Comparison of ENCODE assay signal across 17 cellular contexts in the genomic region with DNA sequence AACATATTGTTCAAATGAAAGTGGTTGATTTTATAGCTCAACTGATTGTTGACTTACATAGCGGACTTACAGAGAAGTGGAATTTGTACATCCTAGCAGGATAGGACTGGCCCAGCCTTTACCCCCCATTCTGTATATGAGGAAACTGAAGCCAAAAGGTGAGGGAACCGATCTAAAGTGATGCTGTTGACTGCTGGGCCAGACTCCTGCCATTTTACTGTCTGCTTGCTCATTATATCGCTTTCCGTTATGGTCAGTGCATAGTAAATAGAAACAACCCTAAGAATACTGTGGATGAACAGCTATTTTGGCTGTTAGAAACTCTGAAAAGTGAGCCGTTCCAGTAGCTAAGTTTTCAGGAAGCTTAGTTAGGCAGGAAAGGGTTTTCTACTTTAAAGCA. TPM values are rescaled to one million over a fixed set of nuclear protein-coding genes. Genes with fewer than 3 reads are reported as not detected.
DNase-seq lines count a peak whose midpoint lies in the region; ATAC-seq and TF ChIP-seq lines count a peak whose summit lies in the region.
"Had no signal": no experiment of that assay in that cellular context is flagged by ENCODE, and none has a peak within 500 bp of the region (broad histone marks: within the 10 kb centered on the region; RNA-seq: fewer than 3 reads in every experiment).

No MANE protein-coding gene starts in this region.

- peaks cover 88% of the 10 kb centered on the region for H3K4me1 Mint-ChIP-seq in activated naive CD4-positive, alpha-beta T cell treated with anti-CD3 and anti-CD28 coated beads, Interleukin-2, amount 50 U/mL, for 24 hours
- peaks cover 38 to 60% of the 10 kb centered on the region in 2 donors for H3K4me1 Mint-ChIP-seq in effector memory CD8-positive, alpha-beta T cell (ENCODE audit: low read depth in 2 of 2)

- H3K4me1 ChIP-seq in thyroid gland, result peaks cover 27 to 36% of the 10 kb centered on the region in 2 donors

- peak overlapping the region; percentile 72 for H3K27ac ChIP-seq in SK-N-MC
- peak overlapping the region; percentile 49 to 88 (median 82) for H3K27ac ChIP-seq in thyroid gland
- H3K27ac ChIP-seq: brain microvascular endothelial cell, WERI-Rb-1 had no signal

- 82 to 92% methylated on average over 5 of the region's 5 CpGs for WGBS in thyroid gland, 2 donors

- H3K9me3 ChIP-seq in SK-N-MC (ENCODE audit: low read depth, low read length) (no peaks in the 10 kb centered on the region), thyroid gland (no peaks in the 10 kb centered on the region)

- no peaks in the 10 kb centered on the region for H3K27me3 ChIP-seq in thyroid gland
- H3K27me3 ChIP-seq: brain microvascular endothelial cell had no signal

- intact Hi-C loops in thyroid gland (cut with DNase I), result no loop called here

- in situ Hi-C loops in GM13976 (cut with MboI; ENCODE audit: low sequenced_read_pairs, unreplicated experiment), result no loop called here

- no peak for ATAC-seq in effector memory CD8-positive, alpha-beta T cell (replicated peaks)
- ATAC-seq: SK-N-SH treated with all-trans-retinoic acid at 6 μM for 48 hours had no signal

- H3K9me3 Mint-ChIP-seq in activated naive CD4-positive, alpha-beta T cell treated with anti-CD3 and anti-CD28 coated beads, Interleukin-2, amount 50 U/mL, for 24 hours, result no peaks in the 10 kb centered on the region
- no peaks in the 10 kb centered on the region for H3K9me3 Mint-ChIP-seq in effector memory CD8-positive, alpha-beta T cell

- TF ChIP-seq CTCF in thyroid gland (IDR thresholded peaks at IDR 0.05) (no peak), GM13976 (IDR thresholded peaks at IDR 0.05; ENCODE audit: borderline replicate concordance, control extremely low read depth, extremely low read depth, insufficient read depth, missing control alignments) (no peak)

- peak overlapping the region; percentile 38 for H3K9ac ChIP-seq in SK-N-MC (ENCODE audit: insufficient read length)

- DNase-seq in activated naive CD4-positive, alpha-beta T cell treated with anti-CD3 and anti-CD28 coated beads, Interleukin-2, amount 50 U/mL, for 16 hours, result no peak
- DNase-seq in SK-N-MC (ENCODE audit: low read depth, low spot score) (no peak), thyroid gland (no peak), activated gamma-delta T cell (lab: John Stamatoyannopoulos, UW) (no peak), GM13976 (ENCODE audit: low spot score) (no peak), erythroblast (lab: John Stamatoyannopoulos, UW) (no peak)
- DNase-seq in effector memory CD8-positive, alpha-beta T cell, result no peak
- DNase-seq: brain microvascular endothelial cell; DMS53; effector CD8-positive, alpha-beta T cell; foreskin fibroblast; NCI-H1105 treated with DMSO at 0.1 percent for 48 hours; NCI-H2227 treated with DMSO at 0.1 percent for 48 hours; occipital lobe; WERI-Rb-1 had no signal

- peak overlapping the region; percentile 98 for H3K27ac Mint-ChIP-seq in activated naive CD4-positive, alpha-beta T cell treated with anti-CD3 and anti-CD28 coated beads, Interleukin-2, amount 50 U/mL, for 24 hours
- H3K27ac Mint-ChIP-seq in effector memory CD8-positive, alpha-beta T cell, result peak overlapping the region; percentile 95 to 97

- H3K27me3 Mint-ChIP-seq in activated naive CD4-positive, alpha-beta T cell treated with anti-CD3 and anti-CD28 coated beads, Interleukin-2, amount 50 U/mL, for 24 hours, result no peaks in the 10 kb centered on the region
- no peaks in the 10 kb centered on the region for H3K27me3 Mint-ChIP-seq in effector memory CD8-positive, alpha-beta T cell

- H3K4me3 ChIP-seq in SK-N-MC (no peak overlapping the region), thyroid gland (replicated peaks in 1 of 3) (no peak overlapping the region)

- no peak for TF ChIP-seq POLR2A in thyroid gland (IDR thresholded peaks at IDR 0.05)
- no peak for TF ChIP-seq POLR2A in erythroblast (IDR thresholded peaks at IDR 0.05; ENCODE audit: low read length)

- H3K36me3 ChIP-seq in SK-N-MC (ENCODE audit: insufficient read depth, low read length), result peaks cover 3% of the 10 kb centered on the region; the same call in 1 of the 2 replicates
- no peaks in the 10 kb centered on the region for H3K36me3 ChIP-seq in thyroid gland
- H3K36me3 ChIP-seq: brain microvascular endothelial cell, WERI-Rb-1 had no signal

- H3K4me3 Mint-ChIP-seq in activated naive CD4-positive, alpha-beta T cell treated with anti-CD3 and anti-CD28 coated beads, Interleukin-2, amount 50 U/mL, for 24 hours, result peak overlapping the region; percentile 90
- H3K4me3 Mint-ChIP-seq in effector memory CD8-positive, alpha-beta T cell, result peak overlapping the region; percentile 69 to 79

- H3K36me3 Mint-ChIP-seq in activated naive CD4-positive, alpha-beta T cell treated with anti-CD3 and anti-CD28 coated beads, Interleukin-2, amount 50 U/mL, for 24 hours, result peaks cover 6% of the 10 kb centered on the region
- H3K36me3 Mint-ChIP-seq in effector memory CD8-positive, alpha-beta T cell (ENCODE audit: insufficient read depth), result peaks cover 20% of the 10 kb centered on the region

RNA-seq across cellular contexts. Expression of a gene that starts 31.9 kb away (rescaled TPM):
- 10 to 100 TPM; 39.5 to 63.9 (median 45.4) TPM for total RNA-seq in thyroid gland
